ENCODE assay signal across 22 cellular contexts in genomic region chr9:68443560-68443959, GRCh38.
"Had no signal": no experiment of that assay in that cellular context is flagged by ENCODE, and none has a peak within 500 bp of the region (broad histone marks: within the 10 kb centered on the region; RNA-seq: fewer than 3 reads in every experiment).

No MANE protein-coding gene starts in this region.

- H3K27ac ChIP-seq: epithelial cell of prostate, lower lobe of right lung, upper lobe of right lung, WERI-Rb-1 had no signal

- ATAC-seq: activated CD8-positive, alpha-beta memory T cell treated with anti-CD3 and anti-CD28 coated beads, Interleukin-2, amount 10 ng/mL, durations not matched to agents 7 days and 5 days; activated CD8-positive, alpha-beta T cell treated with anti-CD3 and anti-CD28 coated beads for 36 hours; activated naive CD4-positive, alpha-beta T cell treated with anti-CD3 and anti-CD28 coated beads, Interleukin-2, amount 50 U/mL, for 72 hours; left lobe of liver; lower lobe of right lung; mucosa of descending colon; upper lobe of right lung had no signal

- H3K4me1 ChIP-seq: lower lobe of right lung, upper lobe of right lung had no signal

- H3K4me3 ChIP-seq: lower lobe of right lung, mucosa of descending colon, upper lobe of right lung had no signal

- H3K27me3 ChIP-seq: upper lobe of right lung had no signal

- H3K36me3 ChIP-seq: lower lobe of right lung, upper lobe of right lung, WERI-Rb-1 had no signal

- DNase-seq: activated CD4-positive, alpha-beta T cell treated with anti-CD3 and anti-CD28 coated beads, Interleukin-2, amount 10 ng/mL, durations not matched to agents 7 days and 5 days; activated CD4-positive, CD25-positive, alpha-beta regulatory T cell treated with anti-CD3 and anti-CD28 coated beads, Interleukin-2, amount 50 U/mL, for 72 hours; activated CD8-positive, alpha-beta memory T cell treated with anti-CD3 and anti-CD28 coated beads, Interleukin-2, amount 10 ng/mL, durations not matched to agents 7 days and 5 days; activated CD8-positive, alpha-beta T cell treated with anti-CD3 and anti-CD28 coated beads for 36 hours; activated T-cell treated with anti-CD3 and anti-CD28 coated beads, Interleukin-2, amount 50 U/mL, for 1 hour; aorta; foreskin fibroblast; immature natural killer cell; lower lobe of right lung; mesendoderm; mucosa of descending colon; naive B cell; occipital lobe; posterior cingulate gyrus; retina; stimulated activated CD4-positive, alpha-beta T cell treated with anti-CD3 and anti-CD28 coated beads, Interleukin-2, amount 100 ng/mL, for 48 hours; stimulated activated naive CD4-positive, alpha-beta T cell; upper lobe of right lung; WERI-Rb-1 had no signal
